ENCODE assay signal across 1 cellular context in genomic region chr2:238397381-238397780, GRCh38.
TF ChIP-seq lines count a peak whose summit lies in the region.

No MANE protein-coding gene starts in this region.

TF ChIP-seq in H1, 55 proteins besides CTCF, POLR2A, EP300 and RAD21:
- TF ChIP-seq CTBP2 (IDR thresholded peaks at IDR 0.05; ENCODE audit: borderline replicate concordance, insufficient read depth, insufficient read length, low read length) (no peak), RFX5 (IDR thresholded peaks at IDR 0.05; ENCODE audit: borderline replicate concordance, low read depth, low read length) (no peak), SIRT6 (IDR thresholded peaks at IDR 0.05; ENCODE audit: low read length) (no peak), GTF2F1 (IDR thresholded peaks at IDR 0.05; ENCODE audit: borderline replicate concordance, low read depth, low read length) (no peak), TAF1 (IDR thresholded peaks at IDR 0.05; ENCODE audit: low read depth, low read length) (no peak), CEBPB (IDR thresholded peaks at IDR 0.05; ENCODE audit: low read depth, low read length) (no peak), POLR2AphosphoS5 (IDR thresholded peaks at IDR 0.05; ENCODE audit: low read depth, low read length) (no peak), EZH2 (IDR thresholded peaks at IDR 0.05; ENCODE audit: low read depth, low read length, severe bottlenecking) (no peak), CHD2 (IDR thresholded peaks at IDR 0.05; ENCODE audit: low read length) (no peak), RNF2 (IDR thresholded peaks at IDR 0.05; ENCODE audit: borderline replicate concordance, low read depth, low read length, missing control alignments, poor library complexity, severe bottlenecking) (no peak), KDM5A (IDR thresholded peaks at IDR 0.05; ENCODE audit: low read length) (no peak), CBX8 (IDR thresholded peaks at IDR 0.05; ENCODE audit: borderline replicate concordance, low read depth, low read length) (no peak), TCF12 (IDR thresholded peaks at IDR 0.05; ENCODE audit: low read depth, low read length) (no peak), BACH1 (IDR thresholded peaks at IDR 0.05; ENCODE audit: low read length) (no peak), JUND (IDR thresholded peaks at IDR 0.05; ENCODE audit: low read length) (no peak), SP4 (IDR thresholded peaks at IDR 0.05; ENCODE audit: low read length) (no peak), JUN (IDR thresholded peaks at IDR 0.05; ENCODE audit: low read depth, low read length) (no peak), ASH2L (IDR thresholded peaks at IDR 0.05; ENCODE audit: low read length) (no peak), POU5F1 (IDR thresholded peaks at IDR 0.05; ENCODE audit: low read depth, low read length) (no peak)
